Comparison of ENCODE assay signal across 8 cellular contexts in genomic region chr17:30117548-30118155, GRCh38. TPM values are rescaled to one million over a fixed set of nuclear protein-coding genes. Genes with fewer than 3 reads are reported as not detected.
A peak's percentile ranks its signal among the peaks of the same experiment; 100 is the strongest.
DNase-seq lines count a peak whose midpoint lies in the region; ATAC-seq lines count a peak whose summit lies in the region.

No MANE protein-coding gene starts in this region.

- peaks cover 48% of the 10 kb centered on the region for H3K36me3 Mint-ChIP-seq in dendritic cell treated with granulocyte-macrophage colony-stimulating factor and Interleukin-4, amounts not matched to agents 40 ng/mL and 50 ng/mL, for 4 days (ENCODE audit: low read depth)
- H3K36me3 Mint-ChIP-seq in naive thymus-derived CD4-positive, alpha-beta T cell: peaks cover 3 to 17% (median 12%) of the 10 kb centered on the region in 5 donors

- peak overlapping the region; percentile 82 for H3K4me3 ChIP-seq in BLaER1
- H3K4me3 ChIP-seq in Karpas-422 (ENCODE audit: low read length): peak overlapping the region; percentile 97
- H3K4me3 ChIP-seq in naive thymus-derived CD4-positive, alpha-beta T cell (ENCODE audit: low read length): peak overlapping the region; percentile 96

- no peak overlapping the region for H2AFZ ChIP-seq in Karpas-422 (ENCODE audit: low read length)

- CTCF ChIA-PET in naive thymus-derived CD4-positive, alpha-beta T cell (lab: Charles Lee): interaction anchor here (0.7 to 1.3 kb wide), 3 partner anchors 13 to 219 kb away, joined by 3 to 6 read pairs (median 6); no protein-coding TSS in a partner anchor

- H3K9ac ChIP-seq in BLaER1: peak overlapping the region; percentile 97
- H3K9ac ChIP-seq in Karpas-422 (ENCODE audit: low read length): peak overlapping the region; percentile 92

- H3K4me2 ChIP-seq in BLaER1: peak overlapping the region; percentile 74
- peak overlapping the region; percentile 74 for H3K4me2 ChIP-seq in Karpas-422 (ENCODE audit: low read depth, low read length, poor library complexity, severe bottlenecking)

- peak overlapping the region; percentile 98 for H3K27ac ChIP-seq in BLaER1
- peak overlapping the region; percentile 84 for H3K27ac ChIP-seq in Karpas-422 (ENCODE audit: low read length)
- H3K27ac ChIP-seq in naive thymus-derived CD4-positive, alpha-beta T cell (ENCODE audit: low read depth, low read length): peak overlapping the region; percentile 97

- POLR2A ChIA-PET in naive thymus-derived CD4-positive, alpha-beta T cell (lab: Charles Lee): interaction anchor here (0.7 to 1.8 kb wide), 7 partner anchors 9 to 551 kb away, joined by 3 to 7 read pairs (median 3); partner anchors contain the start of genes ABHD15 and BLMH

- H3K9me3 ChIP-seq in BLaER1 (no peaks in the 10 kb centered on the region), Karpas-422 (ENCODE audit: low read length) (no peaks in the 10 kb centered on the region)
- H3K9me3 ChIP-seq in naive thymus-derived CD4-positive, alpha-beta T cell (ENCODE audit: control insufficient read depth in 2 of 3, low read length in 3 of 3): no peaks in the 10 kb centered on the region

- H3K9me3 Mint-ChIP-seq in dendritic cell treated with granulocyte-macrophage colony-stimulating factor and Interleukin-4, amounts not matched to agents 40 ng/mL and 50 ng/mL, for 4 days: no peaks in the 10 kb centered on the region
- no peaks in the 10 kb centered on the region for H3K9me3 Mint-ChIP-seq in naive thymus-derived CD4-positive, alpha-beta T cell

- H3K27ac Mint-ChIP-seq in dendritic cell treated with granulocyte-macrophage colony-stimulating factor and Interleukin-4, amounts not matched to agents 40 ng/mL and 50 ng/mL, for 4 days: peak overlapping the region; percentile 97
- H3K27ac Mint-ChIP-seq in naive thymus-derived CD4-positive, alpha-beta T cell: peak overlapping the region; percentile 97 to 100 (median 100)

- peaks cover 21% of the 10 kb centered on the region for H3K4me1 Mint-ChIP-seq in dendritic cell treated with granulocyte-macrophage colony-stimulating factor and Interleukin-4, amounts not matched to agents 40 ng/mL and 50 ng/mL, for 4 days (ENCODE audit: low read depth)
- H3K4me1 Mint-ChIP-seq in naive thymus-derived CD4-positive, alpha-beta T cell: peaks cover 23 to 60% (median 50%) of the 10 kb centered on the region in 7 donors

- H4K20me1 ChIP-seq in BLaER1 (peaks cover 35% of the 10 kb centered on the region), Karpas-422 (ENCODE audit: insufficient read depth, low read depth, low read length) (no peaks in the 10 kb centered on the region)

- no peak for ATAC-seq in naive thymus-derived CD4-positive, alpha-beta T cell
- no peak for ATAC-seq in GM21381 (IDR thresholded peaks at IDR 0.05; ENCODE audit: unreplicated experiment)
- ATAC-seq in GM19467 (IDR thresholded peaks at IDR 0.05; ENCODE audit: unreplicated experiment): no peak

- H3K27me3 Mint-ChIP-seq in dendritic cell treated with granulocyte-macrophage colony-stimulating factor and Interleukin-4, amounts not matched to agents 40 ng/mL and 50 ng/mL, for 4 days: no peaks in the 10 kb centered on the region
- H3K27me3 Mint-ChIP-seq in naive thymus-derived CD4-positive, alpha-beta T cell: no peaks in the 10 kb centered on the region

- no peaks in the 10 kb centered on the region for H3K9me2 ChIP-seq in Karpas-422 (replicated peaks; ENCODE audit: insufficient read depth, low read length)

- intact Hi-C loops in dendritic cell treated with granulocyte-macrophage colony-stimulating factor and Interleukin-4, amounts not matched to agents 40 ng/mL and 50 ng/mL, for 4 days (cut with micrococcal nuclease): loop anchor here (2.0 kb wide), 1 partner anchor 261 kb away; the partner anchor contains the start of gene CPD
- intact Hi-C loops in naive thymus-derived CD4-positive, alpha-beta T cell (cut with micrococcal nuclease): loop anchor here (2.0 to 10.0 kb wide), 12 partner anchors 173 to 1737 kb away; partner anchors contain the start of genes BLMH (in 2 of the 2), CRLF3 (in 2 of the 2), GOSR1 (in 2 of the 2) and COPRS (in 1 of the 2)

- H3K36me3 ChIP-seq in BLaER1 (peaks cover 33% of the 10 kb centered on the region), Karpas-422 (ENCODE audit: insufficient read depth, low read length) (peaks cover 24% of the 10 kb centered on the region)
- H3K36me3 ChIP-seq in naive thymus-derived CD4-positive, alpha-beta T cell (ENCODE audit: control insufficient read depth in 2 of 3, insufficient read depth in 3 of 3, low read length in 3 of 3): peaks cover 0 to 7% (median 3%) of the 10 kb centered on the region in 3 experiments

- H3K27me3 ChIP-seq in BLaER1 (no peaks in the 10 kb centered on the region), Karpas-422 (ENCODE audit: low read length) (no peaks in the 10 kb centered on the region)
- H3K27me3 ChIP-seq in naive thymus-derived CD4-positive, alpha-beta T cell (ENCODE audit: control insufficient read depth in 2 of 2, insufficient read depth in 2 of 2, low read length in 2 of 2): no peaks in the 10 kb centered on the region

- H3K4me1 ChIP-seq in BLaER1 (peaks cover 30% of the 10 kb centered on the region), Karpas-422 (ENCODE audit: low read length) (peaks cover 19% of the 10 kb centered on the region)
- H3K4me1 ChIP-seq in naive thymus-derived CD4-positive, alpha-beta T cell (ENCODE audit: control insufficient read depth in 2 of 2, insufficient read depth in 2 of 2, low read length in 2 of 2): peaks cover 3 to 10% of the 10 kb centered on the region in 2 donors

- peaks cover 57% of the 10 kb centered on the region for H3K79me2 ChIP-seq in Karpas-422 (ENCODE audit: low read length)

- DNase-seq in Karpas-422: peak; percentile 64
- no peak for DNase-seq in naive thymus-derived CD4-positive, alpha-beta T cell
- no peak for DNase-seq in SHP77 (lab: John Stamatoyannopoulos, UW)
- no peak for DNase-seq in RPMI8226

- peak overlapping the region; percentile 83 for H3K4me3 Mint-ChIP-seq in dendritic cell treated with granulocyte-macrophage colony-stimulating factor and Interleukin-4, amounts not matched to agents 40 ng/mL and 50 ng/mL, for 4 days
- H3K4me3 Mint-ChIP-seq in naive thymus-derived CD4-positive, alpha-beta T cell: peak overlapping the region; percentile 91 to 100 (median 98)

RNA-seq across cellular contexts. Expression of gene NSRP1, which starts 1.0 kb away (rescaled TPM):
- 13.9 and 14.2 TPM in 2 replicates for total RNA-seq in Karpas-422 (2014; rRNA removed; shearing (Covaris generic); ENCODE audit: low replicate concordance)
- total RNA-seq in naive thymus-derived CD4-positive, alpha-beta T cell: 10 to 100 TPM; 25.6 to 34.7 (median 29.3) TPM
- 10 to 100 TPM; 23.3 to 31.5 TPM for polyA plus RNA-seq in naive thymus-derived CD4-positive, alpha-beta T cell
